ENCODE assay signal across 1 cellular context in genomic region chr9:16367605-16368424, GRCh38.
TF ChIP-seq lines count a peak whose summit lies in the region.

No MANE protein-coding gene starts in this region.

TF ChIP-seq in IMR-90, 13 proteins besides CTCF, POLR2A, EP300 and RAD21:
- TF ChIP-seq FOS (IDR thresholded peaks at IDR 0.05; ENCODE audit: low read depth, low read length) (peak; percentile 22; the same call in 1 of the 2 replicates), MAFK (IDR thresholded peaks at IDR 0.05; ENCODE audit: low read depth, low read length) (no peak), USF2 (IDR thresholded peaks at IDR 0.05; ENCODE audit: low read depth, low read length) (no peak), MXI1 (IDR thresholded peaks at IDR 0.05; ENCODE audit: borderline replicate concordance, low read depth, low read length) (no peak)
